1 cellular context compared by ENCODE assay signal in genomic region chr6:10529231-10529801, GRCh38.
TF ChIP-seq lines count a peak whose summit lies in the region.

No MANE protein-coding gene starts in this region.

TF ChIP-seq in GM23338, 12 proteins besides CTCF, POLR2A, EP300 and RAD21 (continued from another document):
- no peak for TF ChIP-seq REST (IDR thresholded peaks at IDR 0.05; ENCODE audit: unreplicated experiment)
- TF ChIP-seq JUNB (IDR thresholded peaks at IDR 0.05; ENCODE audit: unreplicated experiment) = no peak
- TF ChIP-seq STAT1 (IDR thresholded peaks at IDR 0.05; ENCODE audit: unreplicated experiment) = no peak
- TF ChIP-seq ZNF114 (CRISPR knock-in tag; IDR thresholded peaks at IDR 0.05) = no peak
